15 cellular contexts compared by ENCODE assay signal in genomic region chr10:117460846-117461765, GRCh38.
A peak's percentile ranks its signal among the peaks of the same experiment; 100 is the strongest.
DNase-seq lines count a peak whose midpoint lies in the region; ATAC-seq and TF ChIP-seq lines count a peak whose summit lies in the region.
"Had no signal": no experiment of that assay in that cellular context is flagged by ENCODE, and none has a peak within 500 bp of the region (broad histone marks: within the 10 kb centered on the region; RNA-seq: fewer than 3 reads in every experiment).

No MANE protein-coding gene starts in this region.

- intact Hi-C loops in gastrocnemius medialis (cut with DNase I; ENCODE audit: low total_unique reads) = no loop called here

- TF ChIP-seq CTCF in fibroblast of mammary gland (conservative IDR thresholded peaks at IDR 0.05; ENCODE audit: control insufficient read depth, insufficient read depth, low read depth, low read length) (no peak), gastrocnemius medialis (IDR thresholded peaks at IDR 0.05 in 4 of 5, conservative IDR thresholded peaks at IDR 0.05 in 1 of 5) (no peak)

- in situ Hi-C loops in ACHN (cut with HindIII; ENCODE audit: low pct_ligation_motif_present, low pct_unique_long_range_greater_than_20kb, low sequenced_read_pairs) = no loop called here
- in situ Hi-C loops in gastrocnemius medialis (cut with MboI; ENCODE audit: low sequenced_read_pairs in 4 of 4) = no loop called here

- H3K27me3 ChIP-seq in gastrocnemius medialis = no peaks in the 10 kb centered on the region
- H3K27me3 ChIP-seq: brain microvascular endothelial cell had no signal

- H3K4me3 ChIP-seq in fibroblast of mammary gland (ENCODE audit: control insufficient read depth, low read depth, low read length) = no peak overlapping the region
- no peak overlapping the region for H3K4me3 ChIP-seq in gastrocnemius medialis
- H3K4me3 ChIP-seq: heart right ventricle had no signal

- no peaks in the 10 kb centered on the region for H3K4me1 ChIP-seq in gastrocnemius medialis

- H3K9me3 ChIP-seq in gastrocnemius medialis = no peaks in the 10 kb centered on the region

- TF ChIP-seq POLR2A in gastrocnemius medialis (IDR thresholded peaks at IDR 0.05) = no peak

- DNase-seq in ACHN = peak; percentile 13
- DNase-seq in M059J (ENCODE audit: low read depth) = peak; percentile 70
- peak; percentile 86 for DNase-seq in fibroblast of mammary gland (ENCODE audit: low read depth)
- no peak for DNase-seq in gastrocnemius medialis
- no peak for DNase-seq in NCI-H524 treated with DMSO at 0.1 percent for 48 hours (lab: John Stamatoyannopoulos, UW)
- DNase-seq in SKM-1 treated with dmso at 0.1 percent for 144 hours (lab: John Stamatoyannopoulos, UW; ENCODE audit: unreplicated experiment) = no peak
- DNase-seq: activated CD4-positive, alpha-beta memory T cell treated with anti-CD3 and anti-CD28 coated beads, Interleukin-2, amount 10 ng/mL, durations not matched to agents 7 days and 5 days; effector memory CD8-positive, alpha-beta T cell; heart right ventricle; Karpas-422; NCI-H1930; substantia nigra had no signal

- ATAC-seq in gastrocnemius medialis (peak; percentile 40 to 48), HG03469 (IDR thresholded peaks at IDR 0.05; ENCODE audit: unreplicated experiment) (no peak), GM21390 (IDR thresholded peaks at IDR 0.05; ENCODE audit: unreplicated experiment) (no peak)
- ATAC-seq: effector memory CD8-positive, alpha-beta T cell had no signal

- no peaks in the 10 kb centered on the region for H3K36me3 ChIP-seq in gastrocnemius medialis
- H3K36me3 ChIP-seq: brain microvascular endothelial cell, heart right ventricle had no signal

- H3K27ac ChIP-seq in gastrocnemius medialis = peak overlapping the region in 1 of 4 donors; percentile 33
- H3K27ac ChIP-seq: brain microvascular endothelial cell, heart right ventricle had no signal

Comparison
In these comparisons a context has a peak if more than half of its experiments do, and no peak if none do; other contexts are left out.
1. DNase-seq: peak in ACHN (single experiment), M059J (single experiment) and fibroblast of mammary gland (single experiment); none in gastrocnemius medialis (0 of 2), NCI-H524 treated with DMSO at 0.1 percent for 48 hours (single experiment) and SKM-1 treated with dmso at 0.1 percent for 144 hours (single experiment).
2. ATAC-seq: peak in gastrocnemius medialis (2 of 2); none in HG03469 (single experiment) and GM21390 (single experiment).